ENCODE assay signal across 8 cellular contexts in the genomic region with DNA sequence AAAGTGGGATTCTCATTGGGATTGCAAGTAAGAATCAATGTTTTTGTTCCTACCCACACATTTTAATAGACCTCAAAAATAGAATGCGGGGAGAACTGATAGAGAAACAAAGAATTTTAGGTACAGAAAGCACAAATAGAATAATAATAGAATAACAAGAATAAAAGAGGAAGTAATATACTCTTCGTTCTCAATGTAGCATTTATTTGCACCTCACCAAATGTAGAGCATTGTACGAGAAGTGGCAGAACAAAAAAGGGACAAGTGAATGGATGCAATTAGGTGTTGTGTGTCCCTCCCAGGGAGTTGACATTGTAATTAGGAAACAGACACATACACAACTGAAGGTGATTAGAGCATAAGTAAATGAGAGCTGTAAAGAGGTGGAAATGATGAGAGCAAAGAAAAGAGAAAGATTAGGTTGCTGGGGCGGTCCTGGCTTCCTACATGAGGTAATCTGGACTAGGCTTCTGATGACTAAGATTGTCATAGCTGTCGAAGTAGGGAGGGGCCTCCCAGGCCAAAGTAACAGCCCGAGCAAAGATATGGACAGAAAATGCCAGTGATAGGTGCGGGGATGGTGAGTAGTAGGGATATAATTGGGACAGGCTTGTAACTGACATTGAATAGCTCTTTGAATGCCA. TPM values are rescaled to one million over a fixed set of nuclear protein-coding genes. Genes with fewer than 3 reads are reported as not detected.
A peak's percentile ranks its signal among the peaks of the same experiment; 100 is the strongest.
DNase-seq lines count a peak whose midpoint lies in the region; ATAC-seq lines count a peak whose summit lies in the region.

No MANE protein-coding gene starts in this region.

- DNase-seq in ELR (ENCODE audit: low read depth) = peak; percentile 35
- DNase-seq in NCI-H774 (lab: John Stamatoyannopoulos, UW) = peak; percentile 0
- peak; percentile 33 for DNase-seq in iPS-NIHi7 (ENCODE audit: extremely low spot score)
- DNase-seq in NCI-H187 treated with DMSO at 0.1 percent for 48 hours (lab: John Stamatoyannopoulos, UW) = no peak
- no peak for DNase-seq in mesenteric fat pad (ENCODE audit: low spot score)
- DNase-seq in NCI-H2171 (lab: John Stamatoyannopoulos, UW) = no peak

- ATAC-seq in GM21360 (IDR thresholded peaks at IDR 0.05; ENCODE audit: unreplicated experiment) (peak; percentile 65), GM18870 (IDR thresholded peaks at IDR 0.05; ENCODE audit: unreplicated experiment) (no peak)

RNA-seq across cellular contexts. Expression of gene RAB9A, which starts 10.4 kb away (rescaled TPM):
- total RNA-seq in mesenteric fat pad = 41.7 TPM

RNA-seq across cellular contexts. Expression of gene TRAPPC2, which starts 35.1 kb away (rescaled TPM):
- total RNA-seq in mesenteric fat pad = 7.2 TPM

RNA-seq across cellular contexts. Expression of gene OFD1, which starts 35.2 kb away (rescaled TPM):
- 14.4 TPM for total RNA-seq in mesenteric fat pad

RNA-seq across cellular contexts. Expression of gene TCEANC, which starts 46.4 kb away (rescaled TPM):
- total RNA-seq in mesenteric fat pad = 2.9 TPM

Comparison
In these comparisons a context has a peak if more than half of its experiments do, and no peak if none do; other contexts are left out.
1. DNase-seq: peak in ELR (single experiment), NCI-H774 (single experiment) and iPS-NIHi7 (single experiment); none in NCI-H187 treated with DMSO at 0.1 percent for 48 hours (single experiment), mesenteric fat pad (single experiment) and NCI-H2171 (single experiment).